In genomic region chr1:1127551-1128451, GRCh38 we compare ENCODE assay signal across 21 cellular contexts. TPM values are rescaled to one million over a fixed set of nuclear protein-coding genes. Genes with fewer than 3 reads are reported as not detected.
"Had no signal": no experiment of that assay in that cellular context is flagged by ENCODE, and none has a peak within 500 bp of the region (broad histone marks: within the 10 kb centered on the region; RNA-seq: fewer than 3 reads in every experiment).

No MANE protein-coding gene starts in this region.

- H3K4me1 Mint-ChIP-seq: activated CD4-positive, alpha-beta T cell treated with anti-CD3 and anti-CD28 coated beads for 36 hours had no signal

- H3K9me3 ChIP-seq: gastrocnemius medialis, heart right ventricle, thoracic aorta, uterus had no signal

- DNase-seq: activated CD4-positive, alpha-beta T cell treated with anti-CD3 and anti-CD28 coated beads for 36 hours; activated CD8-positive, alpha-beta memory T cell treated with anti-CD3 and anti-CD28 coated beads for 24 hours; activated naive CD4-positive, alpha-beta T cell treated with anti-CD3 and anti-CD28 coated beads for 36 hours; effector CD4-positive, alpha-beta T cell; gastrocnemius medialis; heart right ventricle; naive thymus-derived CD8-positive, alpha-beta T cell; occipital lobe; stimulated activated CD4-positive, alpha-beta T cell treated with anti-CD3 and anti-CD28 coated beads, Interleukin-4, amount 100 ng/mL, for 4 hours; stimulated activated naive CD8-positive, alpha-beta T cell treated with anti-CD3 and anti-CD28 coated beads, Interleukin-15, amount 100 ng/mL, for 72 hours; T-cell; uterus; WERI-Rb-1 had no signal

- H3K4me3 Mint-ChIP-seq: activated CD4-positive, alpha-beta T cell treated with anti-CD3 and anti-CD28 coated beads for 36 hours; activated naive CD4-positive, alpha-beta T cell treated with anti-CD3 and anti-CD28 coated beads for 36 hours; naive thymus-derived CD8-positive, alpha-beta T cell; stimulated activated naive CD8-positive, alpha-beta T cell treated with anti-CD3 and anti-CD28 coated beads, Interleukin-15, amount 100 ng/mL, for 72 hours; T-cell had no signal

- H3K36me3 ChIP-seq: cardiac muscle cell, gastrocnemius medialis, heart right ventricle, thoracic aorta, uterus, WERI-Rb-1 had no signal

- H3K27me3 Mint-ChIP-seq: activated CD4-positive, alpha-beta T cell treated with anti-CD3 and anti-CD28 coated beads for 36 hours; naive thymus-derived CD8-positive, alpha-beta T cell; stimulated activated naive CD8-positive, alpha-beta T cell treated with anti-CD3 and anti-CD28 coated beads, Interleukin-15, amount 100 ng/mL, for 72 hours; T-cell had no signal

- H3K27ac ChIP-seq: cardiac muscle cell, gastrocnemius medialis, heart right ventricle, thoracic aorta, WERI-Rb-1 had no signal

- H3K36me3 Mint-ChIP-seq: naive thymus-derived CD8-positive, alpha-beta T cell; T-cell had no signal

- H3K27ac Mint-ChIP-seq: activated CD4-positive, alpha-beta T cell treated with anti-CD3 and anti-CD28 coated beads for 36 hours; activated naive CD4-positive, alpha-beta T cell treated with anti-CD3 and anti-CD28 coated beads for 36 hours; naive thymus-derived CD8-positive, alpha-beta T cell; stimulated activated naive CD8-positive, alpha-beta T cell treated with anti-CD3 and anti-CD28 coated beads, Interleukin-15, amount 100 ng/mL, for 72 hours; T-cell had no signal

- FAIRE-seq: astrocyte, colon, keratinocyte had no signal

- H3K9me3 Mint-ChIP-seq: activated naive CD4-positive, alpha-beta T cell treated with anti-CD3 and anti-CD28 coated beads for 36 hours; naive thymus-derived CD8-positive, alpha-beta T cell; T-cell had no signal

- H3K4me3 ChIP-seq: cardiac muscle cell, gastrocnemius medialis, heart right ventricle, thoracic aorta, uterus had no signal

- ATAC-seq: activated CD4-positive, alpha-beta T cell treated with anti-CD3 and anti-CD28 coated beads for 36 hours; gastrocnemius medialis; naive thymus-derived CD8-positive, alpha-beta T cell; stimulated activated naive CD8-positive, alpha-beta T cell treated with anti-CD3 and anti-CD28 coated beads, Interleukin-15, amount 100 ng/mL, for 72 hours; T-cell had no signal

- H3K27me3 ChIP-seq: cardiac muscle cell, gastrocnemius medialis, uterus had no signal

- H3K4me1 ChIP-seq: gastrocnemius medialis, uterus had no signal

RNA-seq across cellular contexts. Expression of gene TTLL10, which starts 45.9 kb away (rescaled TPM):
- total RNA-seq: activated CD4-positive, alpha-beta T cell treated with anti-CD3 and anti-CD28 coated beads for 36 hours; activated naive CD4-positive, alpha-beta T cell treated with anti-CD3 and anti-CD28 coated beads for 36 hours; astrocyte; cardiac muscle cell; lower leg skin; naive thymus-derived CD8-positive, alpha-beta T cell; occipital lobe; pulmonary artery endothelial cell; skeletal muscle tissue; thoracic aorta had no signal
- polyA plus RNA-seq: keratinocyte; naive thymus-derived CD8-positive, alpha-beta T cell had no signal

RNA-seq across cellular contexts. Expression of gene RNF223, which starts 53.7 kb away (rescaled TPM):
- total RNA-seq: activated CD4-positive, alpha-beta T cell treated with anti-CD3 and anti-CD28 coated beads for 36 hours; activated naive CD4-positive, alpha-beta T cell treated with anti-CD3 and anti-CD28 coated beads for 36 hours; gastrocnemius medialis; heart right ventricle; naive thymus-derived CD8-positive, alpha-beta T cell; occipital lobe; pulmonary artery endothelial cell; skeletal muscle tissue; T-cell; uterus had no signal
- polyA plus RNA-seq: cardiac muscle cell; heart right ventricle; naive thymus-derived CD8-positive, alpha-beta T cell had no signal
